ENCODE assay signal across 8 cellular contexts in genomic region chr17:78390241-78391050, GRCh38. TPM values are rescaled to one million over a fixed set of nuclear protein-coding genes. Genes with fewer than 3 reads are reported as not detected.
A peak's percentile ranks its signal among the peaks of the same experiment; 100 is the strongest.
DNase-seq lines count a peak whose midpoint lies in the region; ATAC-seq and TF ChIP-seq lines count a peak whose summit lies in the region.

No MANE protein-coding gene starts in this region.

- H3K4me1 ChIP-seq in left ventricle myocardium inferior (peaks cover 86% of the 10 kb centered on the region), transverse colon (peaks cover 20 to 52% (median 26%) of the 10 kb centered on the region in 4 donors)

- TF ChIP-seq CTCF in left ventricle myocardium inferior (IDR thresholded peaks at IDR 0.05; ENCODE audit: borderline replicate concordance), result no peak
- TF ChIP-seq CTCF in transverse colon (IDR thresholded peaks at IDR 0.05), result no peak

- peaks cover 13% of the 10 kb centered on the region for H3K36me3 Mint-ChIP-seq in activated naive CD4-positive, alpha-beta T cell treated with anti-CD3 and anti-CD28 coated beads, Interleukin-2, amount 50 U/mL, for 24 hours

- no peak overlapping the region for H3K4me3 Mint-ChIP-seq in activated naive CD4-positive, alpha-beta T cell treated with anti-CD3 and anti-CD28 coated beads, Interleukin-2, amount 50 U/mL, for 24 hours

- intact Hi-C loops in left ventricle myocardium inferior (cut with micrococcal nuclease), result no loop called here
- intact Hi-C loops in transverse colon (cut with DNase I; ENCODE audit: low total_unique reads), result no loop called here

- peaks cover 15% of the 10 kb centered on the region for H3K36me3 ChIP-seq in left ventricle myocardium inferior
- peaks cover 0 to 4% (median 0%) of the 10 kb centered on the region in 4 donors for H3K36me3 ChIP-seq in transverse colon

- H3K27ac ChIP-seq in left ventricle myocardium inferior (replicated peaks) (peak overlapping the region; percentile 84), transverse colon (peak overlapping the region; percentile 43 to 91 (median 79))

- TF ChIP-seq POLR2A in transverse colon (IDR thresholded peaks at IDR 0.05), result no peak

- H3K4me3 ChIP-seq in left ventricle myocardium inferior (no peak overlapping the region), transverse colon (no peak overlapping the region)

- H3K27me3 ChIP-seq in left ventricle myocardium inferior (ENCODE audit: low read depth) (no peaks in the 10 kb centered on the region), transverse colon (no peaks in the 10 kb centered on the region)

- peaks cover 63% of the 10 kb centered on the region for H3K4me1 Mint-ChIP-seq in activated naive CD4-positive, alpha-beta T cell treated with anti-CD3 and anti-CD28 coated beads, Interleukin-2, amount 50 U/mL, for 24 hours

- DNase-seq in activated naive CD4-positive, alpha-beta T cell treated with anti-CD3 and anti-CD28 coated beads, Interleukin-2, amount 50 U/mL, for 16 hours, result no peak
- DNase-seq in SW480 (ENCODE audit: low spot score) (peak; percentile 14), left ventricle myocardium inferior (no peak), transverse colon (no peak), epidermal melanocyte (ENCODE audit: insufficient read length, low spot score) (no peak)

- 61 to 100% methylated on average over 2 to 15 of the region's 15 CpGs for WGBS in transverse colon (ENCODE audit: low coverage in 1 of 2), 2 donors

- in situ Hi-C loops in transverse colon (cut with MboI; ENCODE audit: low pct_ligation_motif_present in 1 of 4, low pct_unique_long_range_greater_than_20kb in 1 of 4, low sequenced_read_pairs in 3 of 4), result no loop called here

- H3K27me3 Mint-ChIP-seq in activated naive CD4-positive, alpha-beta T cell treated with anti-CD3 and anti-CD28 coated beads, Interleukin-2, amount 50 U/mL, for 24 hours, result no peaks in the 10 kb centered on the region

- peak overlapping the region; percentile 84 for H3K27ac Mint-ChIP-seq in activated naive CD4-positive, alpha-beta T cell treated with anti-CD3 and anti-CD28 coated beads, Interleukin-2, amount 50 U/mL, for 24 hours

- no peaks in the 10 kb centered on the region for H3K9me3 ChIP-seq in left ventricle myocardium inferior (replicated peaks)
- H3K9me3 ChIP-seq in transverse colon, result no peaks in the 10 kb centered on the region

- no peaks in the 10 kb centered on the region for H3K9me3 Mint-ChIP-seq in activated naive CD4-positive, alpha-beta T cell treated with anti-CD3 and anti-CD28 coated beads, Interleukin-2, amount 50 U/mL, for 24 hours

- no peak for ATAC-seq in HG02970 (IDR thresholded peaks at IDR 0.05; ENCODE audit: low FRiP score, unreplicated experiment)
- no peak for ATAC-seq in HG03571 (IDR thresholded peaks at IDR 0.05; ENCODE audit: unreplicated experiment)

- TF ChIP-seq EP300 in transverse colon (IDR thresholded peaks at IDR 0.05; ENCODE audit: low read depth), result no peak

RNA-seq across cellular contexts. Expression of gene PGS1, which starts 12.0 kb away (rescaled TPM):
- total RNA-seq in left ventricle myocardium inferior, result 17.1 TPM
- 10 to 100 TPM; 32.1 to 77.6 (median 60.1) TPM for total RNA-seq in transverse colon

RNA-seq across cellular contexts. Expression of gene SOCS3, which starts 30.6 kb away (rescaled TPM):
- total RNA-seq in left ventricle myocardium inferior (9.5 TPM), transverse colon (100 to 1,000 TPM in 1 of 4 donors, 10 to 100 TPM in 3; 22.3 to 230 (median 37.6) TPM)
